ENCODE assay signal across 8 cellular contexts in the genomic region with DNA sequence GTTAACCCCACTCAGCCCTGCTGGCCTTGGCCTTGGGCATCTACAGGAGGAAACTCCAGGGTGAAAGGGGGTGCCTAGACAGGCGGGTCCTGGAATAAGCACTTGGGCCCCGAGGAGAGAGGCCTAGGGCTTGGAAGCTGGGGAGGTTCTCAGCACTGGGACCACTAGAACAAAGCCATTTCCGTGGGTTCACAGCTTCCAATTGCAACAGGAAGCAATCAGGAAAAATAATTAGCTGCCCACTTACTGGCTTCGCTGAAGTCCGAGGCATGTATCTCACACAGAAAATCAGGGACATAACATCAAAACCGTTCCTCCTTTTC.
DNase-seq lines count a peak whose midpoint lies in the region; ATAC-seq and TF ChIP-seq lines count a peak whose summit lies in the region.

No MANE protein-coding gene starts in this region.

- WGBS in testis, 2 donors, result 23 to 28% methylated on average over 6 of the region's 6 CpGs

- intact Hi-C loops in Right ventricle myocardium inferior (cut with DNase I), result loop anchor here (2.0 kb wide), 1 partner anchor 38 kb away; no protein-coding TSS in a partner anchor
- intact Hi-C loops in testis (cut with DNase I; ENCODE audit: low total_unique reads), result no loop called here

- H3K4me3 ChIP-seq in right atrium auricular region (peak overlapping the region in 1 of 2 donors; percentile 80), mucosa of stomach (ENCODE audit: low read length) (peak overlapping the region; percentile 55), testis (no peak overlapping the region)

- H3K9me3 Mint-ChIP-seq in brain, result peaks cover 0 to 8% (median 0%) of the 10 kb centered on the region in 5 experiments

- no peak for TF ChIP-seq POLR2A in testis (IDR thresholded peaks at IDR 0.05)

- CTCF ChIA-PET in HEK293T (lab: Yijun Ruan, JAX), result no interaction called here

- peak overlapping the region; percentile 91 to 98 (median 92) for H3K4me3 Mint-ChIP-seq in brain

- POLR2A ChIA-PET in HEK293T (lab: Yijun Ruan, JAX), result interaction anchor here (0.8 kb wide), 1 partner anchor 23 kb away, joined by 3 read pairs; no protein-coding TSS in a partner anchor

- TF ChIP-seq CTCF in right atrium auricular region (IDR thresholded peaks at IDR 0.05) (no peak), brain (conservative IDR thresholded peaks at IDR 0.05) (no peak), testis (IDR thresholded peaks at IDR 0.05) (no peak)

- H3K36me3 ChIP-seq in right atrium auricular region (no peaks in the 10 kb centered on the region), mucosa of stomach (ENCODE audit: control insufficient read depth, insufficient read depth, low read length) (no peaks in the 10 kb centered on the region), testis (ENCODE audit: low read depth, missing control alignments) (no peaks in the 10 kb centered on the region)

- H3K27me3 ChIP-seq in right atrium auricular region, result no peaks in the 10 kb centered on the region
- no peaks in the 10 kb centered on the region for H3K27me3 ChIP-seq in mucosa of stomach (ENCODE audit: control insufficient read depth, insufficient read depth, low read length)
- no peaks in the 10 kb centered on the region for H3K27me3 ChIP-seq in testis

- H3K4me1 Mint-ChIP-seq in brain, result peaks cover 48% of the 10 kb centered on the region

- H3K9me3 ChIP-seq in right atrium auricular region, result no peaks in the 10 kb centered on the region
- no peaks in the 10 kb centered on the region for H3K9me3 ChIP-seq in mucosa of stomach (ENCODE audit: control insufficient read depth, low read length)
- no peaks in the 10 kb centered on the region for H3K9me3 ChIP-seq in testis

- peaks cover 20% of the 10 kb centered on the region for H3K27me3 Mint-ChIP-seq in brain

- H3K9ac ChIP-seq in mucosa of stomach (ENCODE audit: low read length), result peak overlapping the region; percentile 62

- H3K36me3 Mint-ChIP-seq in brain, result no peaks in the 10 kb centered on the region

- H3K27ac ChIP-seq in right atrium auricular region (peak overlapping the region; percentile 83 to 89), testis (peak overlapping the region in 1 of 2 donors; percentile 90)

- H3K27ac Mint-ChIP-seq in brain, result peak overlapping the region in 4 of 5 experiments; percentile 87 to 95 (median 94)

- H3K4me1 ChIP-seq in right atrium auricular region (peaks cover 0 to 51% of the 10 kb centered on the region in 2 donors), mucosa of stomach (ENCODE audit: control insufficient read depth, insufficient read depth, low read length) (peaks cover 39% of the 10 kb centered on the region), testis (peaks cover 31% of the 10 kb centered on the region)

- no peak for ATAC-seq in Right ventricle myocardium inferior
- ATAC-seq in GM18861 (IDR thresholded peaks at IDR 0.05; ENCODE audit: unreplicated experiment), result no peak

- no peak for DNase-seq in right atrium auricular region (ENCODE audit: low spot score)
- no peak for DNase-seq in Right ventricle myocardium inferior (ENCODE audit: missing footprints)
- DNase-seq in testis, result no peak
- no peak for DNase-seq in mesenteric fat pad (ENCODE audit: low spot score)
- DNase-seq in HEK293T (ENCODE audit: extremely low spot score), result no peak

TF ChIP-seq in HEK293T, 16 proteins besides CTCF, POLR2A, EP300 and RAD21:
- TF ChIP-seq L3MBTL2 (conservative IDR thresholded peaks at IDR 0.05), result no peak
- no peak for TF ChIP-seq CTBP1 (IDR thresholded peaks at IDR 0.05; ENCODE audit: borderline replicate concordance)
- TF ChIP-seq, protein P1, sequence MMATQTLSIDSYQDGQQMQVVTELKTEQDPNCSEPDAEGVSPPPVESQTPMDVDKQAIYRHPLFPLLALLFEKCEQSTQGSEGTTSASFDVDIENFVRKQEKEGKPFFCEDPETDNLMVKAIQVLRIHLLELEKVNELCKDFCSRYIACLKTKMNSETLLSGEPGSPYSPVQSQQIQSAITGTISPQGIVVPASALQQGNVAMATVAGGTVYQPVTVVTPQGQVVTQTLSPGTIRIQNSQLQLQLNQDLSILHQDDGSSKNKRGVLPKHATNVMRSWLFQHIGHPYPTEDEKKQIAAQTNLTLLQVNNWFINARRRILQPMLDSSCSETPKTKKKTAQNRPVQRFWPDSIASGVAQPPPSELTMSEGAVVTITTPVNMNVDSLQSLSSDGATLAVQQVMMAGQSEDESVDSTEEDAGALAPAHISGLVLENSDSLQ (IDR thresholded peaks at IDR 0.05), result no peak
- TF ChIP-seq HDGF (IDR thresholded peaks at IDR 0.05; ENCODE audit: borderline replicate concordance), result no peak
- no peak for TF ChIP-seq ELF4 (IDR thresholded peaks at IDR 0.05)
- no peak for TF ChIP-seq TARDBP (IDR thresholded peaks at IDR 0.05)
- no peak for TF ChIP-seq FOXK2 (IDR thresholded peaks at IDR 0.05)
- no peak for TF ChIP-seq BHLHE40 (IDR thresholded peaks at IDR 0.05; ENCODE audit: borderline replicate concordance)
- TF ChIP-seq NFRKB (IDR thresholded peaks at IDR 0.05), result no peak
- TF ChIP-seq FOXM1 (IDR thresholded peaks at IDR 0.05; ENCODE audit: borderline replicate concordance), result no peak
- no peak for TF ChIP-seq FOXA1 (IDR thresholded peaks at IDR 0.05)
